In genomic region chr12:92624236-92624635, GRCh38 we compare ENCODE assay signal across 17 cellular contexts.
DNase-seq lines count a peak whose midpoint lies in the region; ATAC-seq, FAIRE-seq and TF ChIP-seq lines count a peak whose summit lies in the region.
"Had no signal": no experiment of that assay in that cellular context is flagged by ENCODE, and none has a peak within 500 bp of the region (broad histone marks: within the 10 kb centered on the region; RNA-seq: fewer than 3 reads in every experiment).

No MANE protein-coding gene starts in this region.

- no peak for TF ChIP-seq POLR2A in endothelial cell of umbilical vein (IDR thresholded peaks at IDR 0.05; ENCODE audit: low read depth, low read length)

- no peaks in the 10 kb centered on the region for H4K20me1 ChIP-seq in endothelial cell of umbilical vein (replicated peaks; ENCODE audit: control insufficient read depth, extremely low read depth, insufficient read depth, low read length)

- H3K27ac ChIP-seq in endothelial cell of umbilical vein (ENCODE audit: insufficient read depth, low read depth, low read length) (no peak overlapping the region), psoas muscle (no peak overlapping the region)
- H3K27ac ChIP-seq: right atrium auricular region had no signal

- POLR2A ChIA-PET in endothelial cell of umbilical vein (lab: Charles Lee), result interaction anchor here (0.7 kb wide), 1 partner anchor 1088 kb away, joined by 5 read pairs; no protein-coding TSS in a partner anchor

- no peak overlapping the region for H3K4me3 ChIP-seq in endothelial cell of umbilical vein (replicated peaks in 1 of 3; ENCODE audit: insufficient read depth in 1 of 3, low read depth in 1 of 3, low read length in 3 of 3)
- no peak overlapping the region for H3K4me3 ChIP-seq in psoas muscle
- H3K4me3 ChIP-seq: right atrium auricular region had no signal

- peak; percentile 70 for FAIRE-seq in endothelial cell of umbilical vein (lab: Jason Lieb, UNC)
- FAIRE-seq: frontal cortex, HepG2, islet of Langerhans, TTC549 had no signal

- no TSS peak for BruUV-seq in endothelial cell of umbilical vein (replicated peaks; lab: Mats Ljungman, UMichigan)

- H3K36me3 ChIP-seq in endothelial cell of umbilical vein (ENCODE audit: control insufficient read depth in 2 of 2, extremely low read depth in 1 of 2, insufficient read depth in 2 of 2, low read length in 2 of 2), result no peaks in the 10 kb centered on the region
- no peaks in the 10 kb centered on the region for H3K36me3 ChIP-seq in psoas muscle (ENCODE audit: insufficient read depth in 1 of 2, low read depth in 1 of 2)
- H3K36me3 ChIP-seq: right atrium auricular region had no signal

- no peak overlapping the region for H3K4me2 ChIP-seq in endothelial cell of umbilical vein (ENCODE audit: insufficient read depth, low read length)

- H3K4me1 ChIP-seq in endothelial cell of umbilical vein (ENCODE audit: control insufficient read depth, extremely low read depth, insufficient read depth, low read length), result no peaks in the 10 kb centered on the region
- no peaks in the 10 kb centered on the region for H3K4me1 ChIP-seq in psoas muscle
- H3K4me1 ChIP-seq: right atrium auricular region had no signal

- TF ChIP-seq CTCF in endothelial cell of umbilical vein (IDR thresholded peaks at IDR 0.05; ENCODE audit: extremely low read depth in 1 of 2, insufficient read depth in 1 of 2, low read depth in 1 of 2, low read length in 2 of 2), result no peak
- TF ChIP-seq CTCF in psoas muscle (IDR thresholded peaks at IDR 0.05), result no peak

- no peak overlapping the region for H3K9ac ChIP-seq in endothelial cell of umbilical vein (replicated peaks; ENCODE audit: extremely low read depth, insufficient read depth, low read length)

- H3K9me1 ChIP-seq in endothelial cell of umbilical vein (replicated peaks; ENCODE audit: control insufficient read depth, extremely low read depth, insufficient read depth, low read length), result no peaks in the 10 kb centered on the region

- 53 to 77% (median 68%) methylated on average over 1 of the region's 1 CpG for WGBS in psoas muscle, 3 donors

- no peaks in the 10 kb centered on the region for H3K27me3 ChIP-seq in endothelial cell of umbilical vein (ENCODE audit: control insufficient read depth in 2 of 2, insufficient read depth in 2 of 2, low read length in 2 of 2)
- H3K27me3 ChIP-seq in psoas muscle (ENCODE audit: insufficient read depth in 3 of 3, low read length in 2 of 3), result no peaks in the 10 kb centered on the region
- H3K27me3 ChIP-seq: right atrium auricular region had no signal

- dilution Hi-C loops in endothelial cell of umbilical vein (cut with MboI; ENCODE audit: extremely low pct_ligation_motif_present, low sequenced_read_pairs), result no loop called here

- CTCF ChIA-PET in endothelial cell of umbilical vein (lab: Charles Lee), result interaction anchor here (0.6 to 0.7 kb wide), 2 partner anchors 9 to 16 kb away, joined by 3 read pairs; no protein-coding TSS in a partner anchor

- H3K9me3 ChIP-seq in endothelial cell of umbilical vein (replicated peaks; ENCODE audit: control insufficient read depth, insufficient read depth, low read length) (no peaks in the 10 kb centered on the region), psoas muscle (no peaks in the 10 kb centered on the region)
- H3K9me3 ChIP-seq: right atrium auricular region had no signal

- H2AFZ ChIP-seq in endothelial cell of umbilical vein (ENCODE audit: low read depth, low read length), result no peak overlapping the region

- intact Hi-C loops in endothelial cell of umbilical vein (cut with micrococcal nuclease) (no loop called here), psoas muscle (cut with DNase I) (no loop called here)

- ATAC-seq in psoas muscle, result peak in 3 of 4 donors; percentile 59 to 77 (median 60)
- ATAC-seq: HepG2; stimulated activated naive CD8-positive, alpha-beta T cell treated with anti-CD3 and anti-CD28 coated beads, Interleukin-15, Interleukin-2, amounts not matched to agents 100 U/mL and 50 U/mL, for 24 hours had no signal

- DNase-seq in GM03348 (ENCODE audit: low spot score), result peak; percentile 36
- peak; percentile 42 for DNase-seq in RPMI7951 (ENCODE audit: low read depth)
- peak; percentile 51 for DNase-seq in endothelial cell of umbilical vein (ENCODE audit: low read depth, low spot score)
- DNase-seq in psoas muscle, result no peak
- DNase-seq in pons (ENCODE audit: low spot score), result no peak
- no peak for DNase-seq in GM19238 (ENCODE audit: insufficient read length, low spot score)
- no peak for DNase-seq in activated CD8-positive, alpha-beta memory T cell treated with anti-CD3 and anti-CD28 coated beads for 24 hours
- no peak for DNase-seq in NCI-H748 (lab: John Stamatoyannopoulos, UW; ENCODE audit: unreplicated experiment)
- DNase-seq: NCI-H510A treated with DMSO at 0.1 percent for 48 hours; Right ventricle myocardium superior; stimulated activated CD4-positive, alpha-beta T cell treated with anti-CD3 and anti-CD28 coated beads, Interleukin-4, amount 100 ng/mL, for 4 hours; stimulated activated naive CD8-positive, alpha-beta T cell treated with anti-CD3 and anti-CD28 coated beads, Interleukin-15, Interleukin-2, amounts not matched to agents 100 U/mL and 50 U/mL, for 24 hours had no signal

- H3K79me2 ChIP-seq in endothelial cell of umbilical vein (ENCODE audit: control insufficient read depth, insufficient read depth, low read length), result no peaks in the 10 kb centered on the region

TF ChIP-seq in endothelial cell of umbilical vein, 7 proteins besides CTCF, POLR2A, EP300 and RAD21:
- peak; percentile 42 for TF ChIP-seq FOS (IDR thresholded peaks at IDR 0.05; ENCODE audit: borderline replicate concordance, insufficient read depth, low read length)
- TF ChIP-seq, protein P1, sequence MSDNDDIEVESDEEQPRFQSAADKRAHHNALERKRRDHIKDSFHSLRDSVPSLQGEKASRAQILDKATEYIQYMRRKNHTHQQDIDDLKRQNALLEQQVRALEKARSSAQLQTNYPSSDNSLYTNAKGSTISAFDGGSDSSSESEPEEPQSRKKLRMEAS (IDR thresholded peaks at IDR 0.05; ENCODE audit: insufficient read depth, insufficient read length), result no peak
- peak; percentile 55 for TF ChIP-seq JUN (IDR thresholded peaks at IDR 0.05; ENCODE audit: borderline replicate concordance, insufficient read depth, insufficient read length, low read depth)
- peak; percentile 77 for TF ChIP-seq GATA2 (IDR thresholded peaks at IDR 0.05; ENCODE audit: insufficient read depth, insufficient read length, low read depth, low read length)
- TF ChIP-seq MYC (IDR thresholded peaks at IDR 0.05; ENCODE audit: low read depth, low read length), result no peak
TF ChIP-seq in endothelial cell of umbilical vein: peak in this region for 3.

Comparison
In these comparisons a context has a peak if more than half of its experiments do, and no peak if none do; other contexts are left out.
1. DNase-seq: peak in GM03348 (single experiment), RPMI7951 (single experiment) and endothelial cell of umbilical vein (single experiment); none in psoas muscle (0 of 2), pons (single experiment), GM19238 (single experiment), activated CD8-positive, alpha-beta memory T cell treated with anti-CD3 and anti-CD28 coated beads for 24 hours (single experiment) and NCI-H748 (single experiment).